In the genomic region with DNA sequence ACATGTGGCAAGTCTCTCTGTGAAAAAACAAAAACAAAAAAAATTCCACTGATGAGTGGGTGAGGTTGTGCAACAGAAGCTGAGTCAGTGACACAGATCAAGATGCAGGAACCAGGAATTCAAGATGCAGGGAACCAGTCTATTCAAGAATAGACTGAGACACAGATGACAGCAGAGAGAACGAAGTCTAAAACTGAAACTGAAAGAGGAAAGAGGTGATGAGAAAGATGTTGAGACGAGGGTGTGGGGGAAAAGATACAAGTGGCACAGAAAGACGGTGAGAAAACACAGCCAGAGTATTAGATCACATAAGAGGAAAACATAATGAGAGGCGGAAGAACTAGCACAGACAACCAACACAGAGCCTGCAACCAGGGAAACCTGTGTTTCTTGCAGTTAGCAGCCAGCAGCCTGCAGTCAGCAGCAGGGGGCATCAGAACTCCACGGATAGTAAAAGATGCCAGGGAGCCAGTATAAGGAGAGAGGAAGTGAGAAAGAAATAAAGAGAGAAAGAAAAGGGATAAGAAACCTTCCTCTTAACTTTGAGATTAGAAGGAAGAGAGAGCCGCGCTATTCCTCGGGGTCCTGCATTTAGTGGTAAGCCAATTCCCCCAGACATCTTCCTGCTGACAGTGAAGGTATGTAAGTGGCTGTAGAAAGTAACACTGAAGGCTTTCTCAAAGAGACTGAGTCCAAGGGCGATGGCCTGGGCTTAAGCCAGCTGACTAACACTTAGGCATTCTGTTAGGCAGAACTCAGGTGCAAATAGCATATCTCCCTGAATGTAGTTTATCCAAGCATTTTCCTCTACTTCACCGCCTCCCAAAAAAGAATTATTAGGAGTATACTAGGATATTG, we compare ENCODE assay signal across 8 cellular contexts.
A peak's percentile ranks its signal among the peaks of the same experiment; 100 is the strongest.
DNase-seq lines count a peak whose midpoint lies in the region; ATAC-seq, FAIRE-seq and TF ChIP-seq lines count a peak whose summit lies in the region.

No MANE protein-coding gene starts in this region.

- H3K4me2 ChIP-seq in Karpas-422 (ENCODE audit: low read depth, low read length, poor library complexity, severe bottlenecking) = peak overlapping the region; percentile 55

- POLR2A ChIA-PET in RWPE1 (lab: Yijun Ruan, JAX; ENCODE audit: low non-redundant PET) = no interaction called here

- no peaks in the 10 kb centered on the region for H4K20me1 ChIP-seq in Karpas-422 (ENCODE audit: insufficient read depth, low read depth, low read length)

- H3K27ac ChIP-seq in Karpas-422 (ENCODE audit: low read length) = no peak overlapping the region
- H3K27ac ChIP-seq in RWPE1 = no peak overlapping the region
- peak overlapping the region; percentile 28 to 69 (median 50) for H3K27ac ChIP-seq in transverse colon

- H3K27me3 ChIP-seq in Karpas-422 (ENCODE audit: low read length) (no peaks in the 10 kb centered on the region), transverse colon (no peaks in the 10 kb centered on the region)

- peak; percentile 88 for DNase-seq in G401 (ENCODE audit: low spot score)
- DNase-seq in Karpas-422 = peak; percentile 87
- DNase-seq in RWPE1 (ENCODE audit: low spot score) = peak; percentile 66
- DNase-seq in activated gamma-delta T cell treated with anti-CD3 and anti-CD28 coated beads, Interleukin-2, amount 50 U/mL, for 16 hours (ENCODE audit: low read depth) = peak; percentile 9
- peak; percentile 6 to 29 for DNase-seq in frontal cortex (ENCODE audit: low spot score in 2 of 2)
- peak; percentile 77 for DNase-seq in occipital lobe (lab: John Stamatoyannopoulos, UW)
- DNase-seq in transverse colon = peak; percentile 77

- peaks cover 22% of the 10 kb centered on the region for H3K4me1 ChIP-seq in Karpas-422 (ENCODE audit: low read length)
- H3K4me1 ChIP-seq in transverse colon = peaks cover 0 to 14% (median 6%) of the 10 kb centered on the region in 4 donors

- 18 to 19% methylated on average over 10 of the region's 10 CpGs for WGBS in transverse colon (ENCODE audit: low coverage in 1 of 2), 2 donors

- no peaks in the 10 kb centered on the region for H3K9me3 ChIP-seq in Karpas-422 (ENCODE audit: low read length)
- H3K9me3 ChIP-seq in transverse colon = no peaks in the 10 kb centered on the region

- H3K36me3 ChIP-seq in Karpas-422 (ENCODE audit: insufficient read depth, low read length) (no peaks in the 10 kb centered on the region), transverse colon (no peaks in the 10 kb centered on the region)

- H3K79me2 ChIP-seq in Karpas-422 (ENCODE audit: low read length) = no peaks in the 10 kb centered on the region

- H2AFZ ChIP-seq in Karpas-422 (ENCODE audit: low read length) = peak overlapping the region; percentile 31; the same call in 1 of the 2 replicates

- no peaks in the 10 kb centered on the region for H3K9me2 ChIP-seq in Karpas-422 (replicated peaks; ENCODE audit: insufficient read depth, low read length)

- TF ChIP-seq EP300 in transverse colon (IDR thresholded peaks at IDR 0.05; ENCODE audit: low read depth) = no peak

- FAIRE-seq in frontal cortex (lab: Jason Lieb, UNC) = peak; percentile 31

- peak overlapping the region; percentile 39; the same call in 1 of the 2 replicates for H3K4me3 ChIP-seq in Karpas-422 (ENCODE audit: low read length)
- peak overlapping the region in 3 of 4 donors; percentile 26 to 56 (median 30) for H3K4me3 ChIP-seq in transverse colon

- H3K9ac ChIP-seq in Karpas-422 (ENCODE audit: low read length) = peak overlapping the region; percentile 49

- peak; percentile 64 for ATAC-seq in GM21825 (IDR thresholded peaks at IDR 0.05; ENCODE audit: unreplicated experiment)

- TF ChIP-seq CTCF in RWPE1 (conservative IDR thresholded peaks at IDR 0.05; ENCODE audit: low read depth) (peak; percentile 96), transverse colon (IDR thresholded peaks at IDR 0.05) (peak; percentile 62 to 89 (median 74))

- intact Hi-C loops in transverse colon (cut with DNase I; ENCODE audit: low total_unique reads) = no loop called here

- TF ChIP-seq POLR2A in transverse colon (IDR thresholded peaks at IDR 0.05) = no peak

- CTCF ChIA-PET in RWPE1 (lab: Yijun Ruan, JAX) = interaction anchor here (0.6 to 1.1 kb wide), 3 partner anchors 96 to 714 kb away, joined by 3 to 6 read pairs (median 3); no protein-coding TSS in a partner anchor

- in situ Hi-C loops in G401 (cut with HindIII; ENCODE audit: low sequenced_read_pairs) = no loop called here
- in situ Hi-C loops in transverse colon (cut with MboI; ENCODE audit: low pct_ligation_motif_present in 1 of 4, low pct_unique_long_range_greater_than_20kb in 1 of 4, low sequenced_read_pairs in 3 of 4) = loop anchor here in 1 of 4 donors (25.0 kb wide), 1 partner anchor 1504 kb away; no protein-coding TSS in a partner anchor

Comparison
In these comparisons a context has a peak if more than half of its experiments do, and no peak if none do; other contexts are left out.
1. DNase-seq: peak in every context shown above with its lines; median percentile 88 in G401; 87 in Karpas-422; 77 in occipital lobe; 77 in transverse colon; 66 in RWPE1; 18 in frontal cortex; 9 in activated gamma-delta T cell treated with anti-CD3 and anti-CD28 coated beads, Interleukin-2, amount 50 U/mL, for 16 hours.
2. H3K27ac ChIP-seq: peak in transverse colon (4 of 4); none in Karpas-422 (single experiment) and RWPE1 (single experiment).